ENCODE assay signal across 13 cellular contexts in the genomic region with DNA sequence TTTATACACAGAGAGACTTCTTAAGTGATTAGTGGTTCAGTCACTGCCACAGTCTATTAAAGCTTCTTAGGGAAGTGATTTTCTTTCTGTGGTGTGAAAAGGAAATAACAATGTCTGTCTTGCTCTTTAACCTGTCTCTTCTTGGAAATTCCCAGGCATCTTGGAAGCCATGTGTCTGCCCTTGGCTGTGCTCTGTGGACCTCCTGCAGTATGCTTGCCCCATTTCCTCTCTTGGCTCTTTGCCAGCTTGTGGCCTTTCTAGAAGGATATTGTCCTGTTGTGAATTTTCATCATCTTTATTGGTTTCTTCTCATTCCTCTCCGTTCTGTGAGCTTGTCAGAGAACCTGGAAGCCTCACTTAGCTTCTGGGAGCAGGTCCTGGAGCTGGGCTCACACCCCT.
DNase-seq lines count a peak whose midpoint lies in the region; ATAC-seq and TF ChIP-seq lines count a peak whose summit lies in the region.
"Had no signal": no experiment of that assay in that cellular context is flagged by ENCODE, and none has a peak within 500 bp of the region (broad histone marks: within the 10 kb centered on the region; RNA-seq: fewer than 3 reads in every experiment).

No MANE protein-coding gene starts in this region.

- intact Hi-C loops in Caco-2 (cut with micrococcal nuclease; ENCODE audit: unreplicated experiment), result no loop called here
- intact Hi-C loops in activated CD8-positive, alpha-beta T cell treated with anti-CD3 and anti-CD28 coated beads for 36 hours (cut with micrococcal nuclease), result no loop called here
- intact Hi-C loops in CD8-positive, alpha-beta T cell (cut with DNase I, micrococcal nuclease), result no loop called here

- H3F3A ChIP-seq in GM23338 (replicated peaks; ENCODE audit: low read depth), result no peaks in the 10 kb centered on the region

- H3K36me3 Mint-ChIP-seq in Caco-2 (ENCODE audit: insufficient read depth, unreplicated experiment) (peaks cover 11% of the 10 kb centered on the region), brain (no peaks in the 10 kb centered on the region), GM23338 (ENCODE audit: low read depth) (no peaks in the 10 kb centered on the region)
- H3K36me3 Mint-ChIP-seq in activated CD8-positive, alpha-beta T cell treated with anti-CD3 and anti-CD28 coated beads for 36 hours (ENCODE audit: low read depth), result no peaks in the 10 kb centered on the region
- no peaks in the 10 kb centered on the region for H3K36me3 Mint-ChIP-seq in CD8-positive, alpha-beta T cell
- H3K36me3 Mint-ChIP-seq: naive thymus-derived CD4-positive, alpha-beta T cell; stimulated activated memory B cell treated with anti-CD40 and anti-IgM and Interleukin-4, amounts not matched to agents 10 μg/mL and 1 μg/mL and 100 μg/mL, for 72 hours had no signal

- H3K9me3 Mint-ChIP-seq in Caco-2 (ENCODE audit: unreplicated experiment) (peaks cover 9% of the 10 kb centered on the region), brain (no peaks in the 10 kb centered on the region), GM23338 (no peaks in the 10 kb centered on the region)
- no peaks in the 10 kb centered on the region for H3K9me3 Mint-ChIP-seq in activated CD8-positive, alpha-beta T cell treated with anti-CD3 and anti-CD28 coated beads for 36 hours
- no peaks in the 10 kb centered on the region for H3K9me3 Mint-ChIP-seq in CD8-positive, alpha-beta T cell
- H3K9me3 Mint-ChIP-seq: naive thymus-derived CD4-positive, alpha-beta T cell; stimulated activated memory B cell treated with anti-CD40 and anti-IgM and Interleukin-4, amounts not matched to agents 10 μg/mL and 1 μg/mL and 100 μg/mL, for 72 hours had no signal

- no peak overlapping the region for H3K4me2 ChIP-seq in GM23338

- in situ Hi-C loops in KBM-7 (cut with MboI; ENCODE audit: low pct_unique_long_range_greater_than_20kb, low sequenced_read_pairs), result no loop called here

- no TSS peak for BruUV-seq in Caco-2 (replicated peaks; lab: Mats Ljungman, UMichigan)

- H3K36me3 ChIP-seq in Caco-2 (ENCODE audit: control insufficient read depth, insufficient read depth, low read length) (no peaks in the 10 kb centered on the region; the same call in 1 of the 2 replicates), GM23338 (ENCODE audit: insufficient read depth) (no peaks in the 10 kb centered on the region)
- no peaks in the 10 kb centered on the region for H3K36me3 ChIP-seq in CD8-positive, alpha-beta T cell (ENCODE audit: insufficient read depth, low read length)

- no peak overlapping the region for H3K27ac ChIP-seq in CD8-positive, alpha-beta T cell (ENCODE audit: low read depth, low read length)
- H3K27ac ChIP-seq in GM23338 (ENCODE audit: low read depth), result no peak overlapping the region

- H3K9me2 ChIP-seq in GM23338 (ENCODE audit: insufficient read depth), result no peaks in the 10 kb centered on the region

- peak overlapping the region; percentile 94 for H3K27ac Mint-ChIP-seq in Caco-2 (ENCODE audit: unreplicated experiment)
- peak overlapping the region in 3 of 5 experiments; percentile 46 to 54 (median 50) for H3K27ac Mint-ChIP-seq in brain
- no peak overlapping the region for H3K27ac Mint-ChIP-seq in activated CD8-positive, alpha-beta T cell treated with anti-CD3 and anti-CD28 coated beads for 36 hours
- H3K27ac Mint-ChIP-seq in CD8-positive, alpha-beta T cell, result no peak overlapping the region
- no peak overlapping the region; the same call in 1 of the 2 replicates for H3K27ac Mint-ChIP-seq in GM23338
- H3K27ac Mint-ChIP-seq: naive thymus-derived CD4-positive, alpha-beta T cell; stimulated activated memory B cell treated with anti-CD40 and anti-IgM and Interleukin-4, amounts not matched to agents 10 μg/mL and 1 μg/mL and 100 μg/mL, for 72 hours had no signal

- H3K4me1 ChIP-seq in Caco-2, result peaks cover 70% of the 10 kb centered on the region
- no peaks in the 10 kb centered on the region for H3K4me1 ChIP-seq in CD8-positive, alpha-beta T cell (ENCODE audit: insufficient read depth, low read length)
- H3K4me1 ChIP-seq in GM23338 (ENCODE audit: insufficient read depth), result peaks cover 9% of the 10 kb centered on the region; the same call in 1 of the 2 replicates

- POLR2A ChIA-PET in Caco-2 (lab: Charles Lee), result no interaction called here
- POLR2A ChIA-PET in activated CD8-positive, alpha-beta T cell treated with anti-CD3 and anti-CD28 coated beads for 36 hours (lab: Charles Lee), result no interaction called here
- POLR2A ChIA-PET in CD8-positive, alpha-beta T cell (lab: Charles Lee), result no interaction called here

- H3K4me3 ChIP-seq in Caco-2 (ENCODE audit: low read depth, low read length) (no peak overlapping the region), GM23338 (no peak overlapping the region)
- no peak overlapping the region for H3K4me3 ChIP-seq in CD8-positive, alpha-beta T cell (ENCODE audit: low read depth, low read length)

- no peaks in the 10 kb centered on the region for H3K27me3 ChIP-seq in Caco-2 (replicated peaks; ENCODE audit: control insufficient read depth, insufficient read depth, low read length)
- no peaks in the 10 kb centered on the region for H3K27me3 ChIP-seq in CD8-positive, alpha-beta T cell (ENCODE audit: insufficient read depth, low read length)
- H3K27me3 ChIP-seq in GM23338 (ENCODE audit: insufficient read depth), result no peaks in the 10 kb centered on the region

- H3K9me3 ChIP-seq in Caco-2, result no peaks in the 10 kb centered on the region
- no peaks in the 10 kb centered on the region for H3K9me3 ChIP-seq in CD8-positive, alpha-beta T cell (ENCODE audit: low read length)

- no peaks in the 10 kb centered on the region for H3K27me3 Mint-ChIP-seq in Caco-2 (ENCODE audit: insufficient read depth, unreplicated experiment)
- no peaks in the 10 kb centered on the region for H3K27me3 Mint-ChIP-seq in brain
- H3K27me3 Mint-ChIP-seq in activated CD8-positive, alpha-beta T cell treated with anti-CD3 and anti-CD28 coated beads for 36 hours, result peaks cover 2% of the 10 kb centered on the region
- H3K27me3 Mint-ChIP-seq in CD8-positive, alpha-beta T cell (ENCODE audit: low read depth), result peaks cover 7% of the 10 kb centered on the region
- H3K27me3 Mint-ChIP-seq in GM23338 (ENCODE audit: insufficient read depth, low read depth, poor library complexity), result no peaks in the 10 kb centered on the region

- DNase-seq in Caco-2, result no peak
- DNase-seq in KBM-7, result peak; percentile 28
- DNase-seq in midbrain (lab: John Stamatoyannopoulos, UW), result peak; percentile 31
- no peak for DNase-seq in activated CD8-positive, alpha-beta T cell treated with anti-CD3 and anti-CD28 coated beads for 36 hours
- no peak for DNase-seq in CD8-positive, alpha-beta T cell
- DNase-seq in GM23338 (ENCODE audit: low spot score), result no peak
- DNase-seq: activated naive CD4-positive, alpha-beta T cell treated with Interleukin-2 at 50 U/mL for 16 hours; COR-L47; naive thymus-derived CD4-positive, alpha-beta T cell; NCI-H446 had no signal

- H3K79me2 ChIP-seq in GM23338 (replicated peaks; ENCODE audit: insufficient read depth), result no peaks in the 10 kb centered on the region

- CTCF ChIA-PET in Caco-2 (lab: Charles Lee), result no interaction called here
- CTCF ChIA-PET in activated CD8-positive, alpha-beta T cell treated with anti-CD3 and anti-CD28 coated beads for 36 hours (lab: Charles Lee), result no interaction called here
- CTCF ChIA-PET in CD8-positive, alpha-beta T cell (lab: Charles Lee), result no interaction called here

- H3K4me1 Mint-ChIP-seq in Caco-2 (ENCODE audit: low read depth, unreplicated experiment) (peaks cover 46% of the 10 kb centered on the region), brain (peaks cover 64% of the 10 kb centered on the region), GM23338 (peaks cover 33% of the 10 kb centered on the region)
- H3K4me1 Mint-ChIP-seq in activated CD8-positive, alpha-beta T cell treated with anti-CD3 and anti-CD28 coated beads for 36 hours (ENCODE audit: low read depth), result no peaks in the 10 kb centered on the region
- H3K4me1 Mint-ChIP-seq in CD8-positive, alpha-beta T cell (ENCODE audit: low read depth), result no peaks in the 10 kb centered on the region
- H3K4me1 Mint-ChIP-seq: naive thymus-derived CD4-positive, alpha-beta T cell; stimulated activated memory B cell treated with anti-CD40 and anti-IgM and Interleukin-4, amounts not matched to agents 10 μg/mL and 1 μg/mL and 100 μg/mL, for 72 hours had no signal

- ATAC-seq in GM21737 (IDR thresholded peaks at IDR 0.05; ENCODE audit: unreplicated experiment) (no peak), GM23338 (no peak)
- ATAC-seq in activated CD8-positive, alpha-beta T cell treated with anti-CD3 and anti-CD28 coated beads for 36 hours, result no peak
- ATAC-seq in CD8-positive, alpha-beta T cell, result no peak
- ATAC-seq: naive thymus-derived CD4-positive, alpha-beta T cell; stimulated activated memory B cell treated with anti-CD40 and anti-IgM and Interleukin-4, amounts not matched to agents 10 μg/mL and 1 μg/mL and 100 μg/mL, for 72 hours had no signal

- no peaks in the 10 kb centered on the region for H4K20me1 ChIP-seq in GM23338 (replicated peaks; ENCODE audit: insufficient read depth)

- H3K4me3 Mint-ChIP-seq in Caco-2 (ENCODE audit: unreplicated experiment) (no peak overlapping the region), brain (no peak overlapping the region), GM23338 (no peak overlapping the region)
- H3K4me3 Mint-ChIP-seq in activated CD8-positive, alpha-beta T cell treated with anti-CD3 and anti-CD28 coated beads for 36 hours, result no peak overlapping the region
- no peak overlapping the region for H3K4me3 Mint-ChIP-seq in CD8-positive, alpha-beta T cell
- H3K4me3 Mint-ChIP-seq: naive thymus-derived CD4-positive, alpha-beta T cell; stimulated activated memory B cell treated with anti-CD40 and anti-IgM and Interleukin-4, amounts not matched to agents 10 μg/mL and 1 μg/mL and 100 μg/mL, for 72 hours had no signal

- no peak overlapping the region for H2AFZ ChIP-seq in GM23338

- TF ChIP-seq CTCF in Caco-2 (IDR thresholded peaks at IDR 0.05; ENCODE audit: insufficient read depth in 1 of 2, low read depth in 1 of 2, low read length in 1 of 2, severe bottlenecking in 1 of 2, unreplicated experiment in 1 of 2), result no peak
- no peak for TF ChIP-seq CTCF in brain (conservative IDR thresholded peaks at IDR 0.05)
- no peak for TF ChIP-seq CTCF in activated CD8-positive, alpha-beta T cell treated with anti-CD3 and anti-CD28 coated beads for 36 hours (IDR thresholded peaks at IDR 0.05)
- TF ChIP-seq CTCF in CD8-positive, alpha-beta T cell (IDR thresholded peaks at IDR 0.05), result no peak
- no peak for TF ChIP-seq CTCF in GM23338 (conservative IDR thresholded peaks at IDR 0.05; ENCODE audit: low read depth in 2 of 2)

TF ChIP-seq in GM23338, 12 proteins besides CTCF, POLR2A, EP300 and RAD21:
- TF ChIP-seq EZH2phosphoT487 (IDR thresholded peaks at IDR 0.05; ENCODE audit: unreplicated experiment) (no peak), POLR2AphosphoS5 (IDR thresholded peaks at IDR 0.05; ENCODE audit: low read depth) (no peak)
TF ChIP-seq in GM23338: peak in this region for 0.

Comparison
In these comparisons a context has a peak if more than half of its experiments do, and no peak if none do; other contexts are left out.
1. DNase-seq: peak in KBM-7 (single experiment) and midbrain (single experiment); none in Caco-2 (0 of 2), activated CD8-positive, alpha-beta T cell treated with anti-CD3 and anti-CD28 coated beads for 36 hours (single experiment), CD8-positive, alpha-beta T cell (0 of 7) and GM23338 (single experiment).
2. H3K27ac Mint-ChIP-seq: peak in Caco-2 (single experiment) and brain (3 of 5); none in activated CD8-positive, alpha-beta T cell treated with anti-CD3 and anti-CD28 coated beads for 36 hours (single experiment), CD8-positive, alpha-beta T cell (single experiment) and GM23338 (single experiment).